In genomic region chr4:27123050-27123768, GRCh38 we compare ENCODE assay signal across 1 cellular context.
A peak's percentile ranks its signal among the peaks of the same experiment; 100 is the strongest.
TF ChIP-seq lines count a peak whose summit lies in the region.

No MANE protein-coding gene starts in this region.

TF ChIP-seq in H1, 55 proteins besides CTCF, POLR2A, EP300 and RAD21 (continued from another document):
- TF ChIP-seq CHD7 (IDR thresholded peaks at IDR 0.05; ENCODE audit: insufficient replicate concordance, low read length) (peak; percentile 90), SAP30 (IDR thresholded peaks at IDR 0.05; ENCODE audit: insufficient read depth, insufficient replicate concordance, low read length) (no peak), SP1 (IDR thresholded peaks at IDR 0.05; ENCODE audit: low read depth, low read length) (peak; percentile 34; the same call in 1 of the 2 replicates), TBP (IDR thresholded peaks at IDR 0.05; ENCODE audit: low read depth, low read length) (no peak), PHF8 (conservative IDR thresholded peaks at IDR 0.05; ENCODE audit: low read depth, low read length) (no peak), BRCA1 (IDR thresholded peaks at IDR 0.05; ENCODE audit: low read depth, low read length) (no peak), E2F6 (IDR thresholded peaks at IDR 0.05) (no peak), SP4 (IDR thresholded peaks at IDR 0.05; ENCODE audit: low read length) (no peak), BCL11A (IDR thresholded peaks at IDR 0.05; ENCODE audit: low read depth in 2 of 2, low read length in 2 of 2) (peak in 1 of 2 experiments; percentile 16), CHD1 (IDR thresholded peaks at IDR 0.05; ENCODE audit: low read depth, low read length) (no peak), SIX5 (IDR thresholded peaks at IDR 0.05; ENCODE audit: low read depth, low read length) (no peak), JUN (IDR thresholded peaks at IDR 0.05; ENCODE audit: low read depth, low read length) (peak; percentile 75; the same call in 1 of the 2 replicates), NRF1 (IDR thresholded peaks at IDR 0.05; ENCODE audit: low read depth, low read length) (no peak), TEAD4 (IDR thresholded peaks at IDR 0.05; ENCODE audit: low read depth, low read length) (peak; percentile 94), YY1 (IDR thresholded peaks at IDR 0.05; ENCODE audit: low read depth, low read length) (0 out of 2 replicates have a peak, but pooled peaks have one; percentile 3), BACH1 (IDR thresholded peaks at IDR 0.05; ENCODE audit: low read length) (no peak; the same call in 1 of the 2 replicates), CTBP2 (IDR thresholded peaks at IDR 0.05; ENCODE audit: borderline replicate concordance, insufficient read depth, insufficient read length, low read length) (no peak), CEBPB (IDR thresholded peaks at IDR 0.05; ENCODE audit: low read depth, low read length) (peak; percentile 89), ATF3 (IDR thresholded peaks at IDR 0.05; ENCODE audit: insufficient read depth, low read depth, low read length) (0 out of 2 replicates have a peak, but pooled peaks have one; percentile 44), ASH2L (IDR thresholded peaks at IDR 0.05; ENCODE audit: low read length) (peak; percentile 85), TCF12 (IDR thresholded peaks at IDR 0.05; ENCODE audit: low read depth, low read length) (0 out of 2 replicates have a peak, but pooled peaks have one; percentile 65), MAFK (IDR thresholded peaks at IDR 0.05; ENCODE audit: low read depth, low read length) (no peak), CBX5 (IDR thresholded peaks at IDR 0.05; ENCODE audit: low read depth, low read length) (no peak), GTF2F1 (IDR thresholded peaks at IDR 0.05; ENCODE audit: borderline replicate concordance, low read depth, low read length) (no peak), ATF2 (IDR thresholded peaks at IDR 0.05; ENCODE audit: low read length) (peak; percentile 85), RNF2 (IDR thresholded peaks at IDR 0.05; ENCODE audit: borderline replicate concordance, low read depth, low read length, missing control alignments, poor library complexity, severe bottlenecking) (no peak), SP2 (IDR thresholded peaks at IDR 0.05; ENCODE audit: low read length) (no peak), ZNF274 (IDR thresholded peaks at IDR 0.05; ENCODE audit: borderline replicate concordance, extremely low read depth, low read length) (no peak), EZH2 (IDR thresholded peaks at IDR 0.05; ENCODE audit: low read depth, low read length, severe bottlenecking) (no peak), KDM1A (IDR thresholded peaks at IDR 0.05; ENCODE audit: borderline replicate concordance, low read length) (no peak; the same call in 1 of the 2 replicates), POU5F1 (IDR thresholded peaks at IDR 0.05; ENCODE audit: low read depth, low read length) (peak; percentile 72), GABPA (IDR thresholded peaks at IDR 0.05; ENCODE audit: borderline replicate concordance, insufficient read depth, low read length) (no peak), USF2 (IDR thresholded peaks at IDR 0.05; ENCODE audit: low read length) (no peak), CHD2 (IDR thresholded peaks at IDR 0.05; ENCODE audit: low read length) (no peak), RBBP5 (IDR thresholded peaks at IDR 0.05; ENCODE audit: borderline replicate concordance, low read depth, low read length) (peak; percentile 93; the same call in 1 of the 2 replicates), SRF (IDR thresholded peaks at IDR 0.05; ENCODE audit: low read depth, low read length) (no peak), TAF1 (IDR thresholded peaks at IDR 0.05; ENCODE audit: low read depth, low read length) (no peak), JUND (IDR thresholded peaks at IDR 0.05; ENCODE audit: low read length) (peak; percentile 93), KDM4A (IDR thresholded peaks at IDR 0.05; ENCODE audit: low read depth, low read length, severe bottlenecking) (no peak), HDAC6 (IDR thresholded peaks at IDR 0.05; ENCODE audit: low read depth, low read length) (no peak), CBX8 (IDR thresholded peaks at IDR 0.05; ENCODE audit: borderline replicate concordance, low read depth, low read length) (no peak), EGR1 (IDR thresholded peaks at IDR 0.05; ENCODE audit: borderline replicate concordance, low read depth, low read length) (no peak), SUZ12 (IDR thresholded peaks at IDR 0.05; ENCODE audit: low read length) (no peak), POLR2AphosphoS5 (IDR thresholded peaks at IDR 0.05; ENCODE audit: low read depth, low read length) (no peak), RFX5 (IDR thresholded peaks at IDR 0.05; ENCODE audit: borderline replicate concordance, low read depth, low read length) (no peak), FOSL1 (IDR thresholded peaks at IDR 0.05; ENCODE audit: insufficient read depth, low read depth, low read length) (no peak), CREB1 (IDR thresholded peaks at IDR 0.05) (0 out of 2 replicates have a peak, but pooled peaks have one; percentile 36), TAF7 (optimal IDR thresholded peaks at IDR 0.05; ENCODE audit: borderline replicate concordance, low read depth, low read length) (no peak), MAX (IDR thresholded peaks at IDR 0.05) (no peak), HDAC2 (IDR thresholded peaks at IDR 0.05; ENCODE audit: borderline replicate concordance in 1 of 2, low read depth in 2 of 2, low read length in 2 of 2) (peak in 1 of 2 experiments; percentile 22; a peak in 1 of 4 replicates), NANOG (IDR thresholded peaks at IDR 0.05; ENCODE audit: insufficient read depth, low read depth, low read length, poor library complexity, severe bottlenecking) (peak; percentile 75), SIRT6 (IDR thresholded peaks at IDR 0.05; ENCODE audit: low read length) (no peak), RXRA (IDR thresholded peaks at IDR 0.05; ENCODE audit: insufficient read depth, low read depth, low read length) (no peak), SIN3A (conservative IDR thresholded peaks at IDR 0.05 in 1 of 2, IDR thresholded peaks at IDR 0.05 in 1 of 2; ENCODE audit: low read depth in 1 of 2, low read length in 2 of 2) (peak in 1 of 2 experiments; percentile 61; a peak in 1 of 4 replicates)
